In genomic region chr2:200422532-200423262, GRCh38 we compare ENCODE assay signal across 19 cellular contexts.
A peak's percentile ranks its signal among the peaks of the same experiment; 100 is the strongest.
DNase-seq lines count a peak whose midpoint lies in the region; TF ChIP-seq lines count a peak whose summit lies in the region.
"Had no signal": no experiment of that assay in that cellular context is flagged by ENCODE, and none has a peak within 500 bp of the region (broad histone marks: within the 10 kb centered on the region; RNA-seq: fewer than 3 reads in every experiment).

No MANE protein-coding gene starts in this region.

- H3K36me3 ChIP-seq in GM23248 (ENCODE audit: low read depth) (peaks cover 24% of the 10 kb centered on the region), left ventricle myocardium inferior (peaks cover 58% of the 10 kb centered on the region)
- H3K36me3 ChIP-seq: HAP-1 had no signal

- no peak for DNase-seq in AG09309 (ENCODE audit: low read depth)
- DNase-seq in GM23248 = peak; percentile 48
- DNase-seq in SW480 (ENCODE audit: low spot score) = peak; percentile 17
- no peak for DNase-seq in epithelial cell of prostate (ENCODE audit: low read depth, low spot score)
- no peak for DNase-seq in left ventricle myocardium inferior
- DNase-seq in stimulated activated CD4-positive, alpha-beta T cell treated with anti-CD3 and anti-CD28 coated beads, Interleukin-2, amount 100 ng/mL, for 24 hours = no peak
- no peak for DNase-seq in cerebellum (ENCODE audit: low spot score)
- no peak for DNase-seq in HK-2 (ENCODE audit: unreplicated experiment)
- DNase-seq: activated naive CD4-positive, alpha-beta T cell treated with anti-CD3 and anti-CD28 coated beads, Interleukin-2, amount 10 ng/mL, durations not matched to agents 7 days and 5 days; DMS79; KG1; mesenchymal stem cell; NCI-H146; NCI-H446; stimulated activated naive B cell treated with anti-CD40 and anti-IgM and Interleukin-4, amounts not matched to agents 10 μg/mL and 1 μg/mL and 100 μg/mL, for 72 hours; upper lobe of right lung; WERI-Rb-1 had no signal

- intact Hi-C loops in left ventricle myocardium inferior (cut with micrococcal nuclease) = no loop called here

- 57 to 60% methylated on average over 7 of the region's 7 CpGs for WGBS in GM23248 (ENCODE audit: low coverage in 1 of 2, low lambda C conversion rate in 2 of 2, missing lambda C conversion rate in 2 of 2), 2 experiments

- no peaks in the 10 kb centered on the region for H3F3A ChIP-seq in GM23248 (ENCODE audit: insufficient read depth)

- H4K20me1 ChIP-seq in GM23248 (ENCODE audit: insufficient read depth) = no peaks in the 10 kb centered on the region

- no peak overlapping the region for H3K9ac ChIP-seq in GM23248

- TF ChIP-seq CTCF in AG09309 (IDR thresholded peaks at IDR 0.05; ENCODE audit: control insufficient read depth, insufficient read depth, low read depth, low read length, missing control alignments) = peak; percentile 1
- TF ChIP-seq CTCF in left ventricle myocardium inferior (IDR thresholded peaks at IDR 0.05; ENCODE audit: borderline replicate concordance) = no peak

- no peak overlapping the region for H3K4me2 ChIP-seq in GM23248 (ENCODE audit: unreplicated experiment)

- H3K27me3 ChIP-seq in GM23248 (replicated peaks; ENCODE audit: insufficient read depth) (no peaks in the 10 kb centered on the region), left ventricle myocardium inferior (ENCODE audit: low read depth) (no peaks in the 10 kb centered on the region)
- H3K27me3 ChIP-seq: cardiac muscle cell, upper lobe of right lung had no signal

- H3K9me3 ChIP-seq in GM23248 (ENCODE audit: low read depth) (no peaks in the 10 kb centered on the region), left ventricle myocardium inferior (replicated peaks) (no peaks in the 10 kb centered on the region)
- H3K9me3 ChIP-seq: HAP-1, upper lobe of right lung had no signal

- peaks cover 19% of the 10 kb centered on the region; the same call in 1 of the 2 replicates for H3K4me1 ChIP-seq in GM23248 (ENCODE audit: insufficient read depth)
- no peaks in the 10 kb centered on the region for H3K4me1 ChIP-seq in left ventricle myocardium inferior
- H3K4me1 ChIP-seq: upper lobe of right lung had no signal

- no peaks in the 10 kb centered on the region for H3K9me2 ChIP-seq in GM23248 (ENCODE audit: insufficient read depth)

- no peak overlapping the region for H2AFZ ChIP-seq in GM23248

- H3K27ac ChIP-seq in GM23248 = peak overlapping the region; percentile 24
- H3K27ac ChIP-seq in epithelial cell of prostate = peak overlapping the region; percentile 14
- no peak overlapping the region for H3K27ac ChIP-seq in left ventricle myocardium inferior (replicated peaks)
- H3K27ac ChIP-seq: cardiac muscle cell, upper lobe of right lung, WERI-Rb-1 had no signal

- peaks cover 12% of the 10 kb centered on the region; the same call in 1 of the 2 replicates for H3K79me2 ChIP-seq in GM23248 (ENCODE audit: insufficient read depth)

- H3K4me3 ChIP-seq in AG09309 (ENCODE audit: control insufficient read depth, low read depth, low read length) (no peak overlapping the region), GM23248 (no peak overlapping the region), left ventricle myocardium inferior (no peak overlapping the region)
- H3K4me3 ChIP-seq: cardiac muscle cell, HAP-1, upper lobe of right lung had no signal

- in situ Hi-C loops in GM23248 (cut with MboI) = no loop called here

Comparison
In these comparisons a context has a peak if more than half of its experiments do, and no peak if none do; other contexts are left out.
1. DNase-seq: peak in GM23248 (single experiment) and SW480 (single experiment); none in AG09309 (single experiment), epithelial cell of prostate (single experiment), left ventricle myocardium inferior (single experiment), stimulated activated CD4-positive, alpha-beta T cell treated with anti-CD3 and anti-CD28 coated beads, Interleukin-2, amount 100 ng/mL, for 24 hours (0 of 2), cerebellum (single experiment) and HK-2 (single experiment).